1 cellular context compared by ENCODE assay signal in the genomic region with DNA sequence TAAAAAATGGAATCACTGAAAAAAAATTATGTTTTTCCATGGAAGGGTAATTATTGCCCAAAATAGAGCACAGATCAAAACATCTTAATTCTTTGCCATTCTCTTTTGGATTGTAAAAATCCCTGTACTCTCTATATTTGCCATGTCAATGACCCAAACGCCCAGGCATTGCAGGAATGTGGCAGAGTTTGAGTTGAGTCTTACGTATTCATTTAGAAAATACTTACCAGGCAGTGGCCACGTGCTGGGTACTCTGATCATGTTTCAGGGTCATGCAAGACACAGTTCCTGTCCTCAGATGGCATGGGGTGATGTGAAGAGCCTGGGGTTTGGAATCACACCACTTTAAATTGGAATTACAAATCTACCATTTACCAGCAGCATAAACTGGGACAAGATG.
TF ChIP-seq lines count a peak whose summit lies in the region.

No MANE protein-coding gene starts in this region.

TF ChIP-seq in SK-N-SH, 30 proteins besides CTCF, POLR2A, EP300 and RAD21 (continued from another document):
- TF ChIP-seq, protein P1, sequence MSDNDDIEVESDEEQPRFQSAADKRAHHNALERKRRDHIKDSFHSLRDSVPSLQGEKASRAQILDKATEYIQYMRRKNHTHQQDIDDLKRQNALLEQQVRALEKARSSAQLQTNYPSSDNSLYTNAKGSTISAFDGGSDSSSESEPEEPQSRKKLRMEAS (IDR thresholded peaks at IDR 0.05; ENCODE audit: low read depth) = peak; percentile 81
- peak; percentile 65; the same call in 1 of the 2 replicates for TF ChIP-seq RXRA (IDR thresholded peaks at IDR 0.05; ENCODE audit: borderline replicate concordance, low read depth)
- TF ChIP-seq, protein P2, sequence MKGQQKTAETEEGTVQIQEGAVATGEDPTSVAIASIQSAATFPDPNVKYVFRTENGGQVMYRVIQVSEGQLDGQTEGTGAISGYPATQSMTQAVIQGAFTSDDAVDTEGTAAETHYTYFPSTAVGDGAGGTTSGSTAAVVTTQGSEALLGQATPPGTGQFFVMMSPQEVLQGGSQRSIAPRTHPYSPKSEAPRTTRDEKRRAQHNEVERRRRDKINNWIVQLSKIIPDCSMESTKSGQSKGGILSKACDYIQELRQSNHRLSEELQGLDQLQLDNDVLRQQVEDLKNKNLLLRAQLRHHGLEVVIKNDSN (IDR thresholded peaks at IDR 0.05; ENCODE audit: borderline replicate concordance, low read depth) = peak; percentile 79
- TF ChIP-seq JUND (IDR thresholded peaks at IDR 0.05) = peak; percentile 49
- no peak for TF ChIP-seq MEF2A (IDR thresholded peaks at IDR 0.05; ENCODE audit: borderline replicate concordance, low read depth)
